Comparison of ENCODE assay signal across 16 cellular contexts in the genomic region with DNA sequence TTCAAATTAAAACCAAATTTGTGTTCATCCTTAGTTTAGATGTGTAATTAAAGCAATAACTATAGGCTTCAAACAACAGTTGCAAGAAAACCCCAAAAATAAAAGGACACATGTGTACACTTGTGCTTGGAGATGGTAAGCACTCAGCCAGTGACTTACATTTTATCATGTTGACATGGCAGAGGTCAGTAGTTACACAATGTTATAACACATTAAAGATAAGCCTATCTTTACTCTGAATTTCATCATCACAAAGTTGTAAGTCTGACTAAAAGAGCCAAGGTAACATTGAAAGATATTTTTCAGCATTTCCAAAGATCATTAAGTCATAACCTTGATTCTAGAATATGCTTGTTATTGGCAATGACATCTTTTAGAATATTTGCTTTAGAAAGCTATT.
"Had no signal": no experiment of that assay in that cellular context is flagged by ENCODE, and none has a peak within 500 bp of the region (broad histone marks: within the 10 kb centered on the region; RNA-seq: fewer than 3 reads in every experiment).

No MANE protein-coding gene starts in this region.

- ATAC-seq: esophagus mucosa; heart left ventricle; natural killer cell; stimulated activated effector memory CD8-positive, alpha-beta T cell treated with anti-CD3 and anti-CD28 coated beads, Interleukin-12 subunit alpha, Interleukin-12 subunit beta, amount 100 ng/mL, for 72 hours; stimulated activated naive CD8-positive, alpha-beta T cell treated with anti-CD3 and anti-CD28 coated beads, Interleukin-15, Interleukin-2, amounts not matched to agents 100 U/mL and 50 U/mL, for 24 hours had no signal

- H3K4me1 ChIP-seq: heart left ventricle, right atrium auricular region, suprapubic skin, thyroid gland had no signal

- H3K27me3 ChIP-seq: heart left ventricle, right atrium auricular region, suprapubic skin, thyroid gland had no signal

- H3K27ac ChIP-seq: heart left ventricle, right atrium auricular region, suprapubic skin, thyroid gland had no signal

- DNase-seq: effector memory CD4-positive, alpha-beta T cell; heart left ventricle; hypothalamus; islet precursor cell; mammary epithelial cell; natural killer cell; stimulated activated CD4-positive, alpha-beta T cell treated with anti-CD3 and anti-CD28 coated beads, Interleukin-2, amount 100 ng/mL, for 48 hours; stimulated activated naive CD8-positive, alpha-beta T cell treated with anti-CD3 and anti-CD28 coated beads, Interleukin-15, Interleukin-2, amounts not matched to agents 100 U/mL and 50 U/mL, for 24 hours; thyroid gland had no signal

- H3K9me3 ChIP-seq: heart left ventricle, right atrium auricular region, suprapubic skin, thyroid gland had no signal

- H3K4me2 ChIP-seq: smooth muscle cell had no signal

- FAIRE-seq: endometrium, urothelium cell line had no signal

- H3K4me3 ChIP-seq: heart left ventricle, right atrium auricular region, smooth muscle cell, suprapubic skin, thyroid gland had no signal

- H3K36me3 ChIP-seq: heart left ventricle, right atrium auricular region, suprapubic skin, thyroid gland had no signal
